Comparison of ENCODE assay signal across 8 cellular contexts in genomic region chr9:21096172-21096900, GRCh38. TPM values are rescaled to one million over a fixed set of nuclear protein-coding genes. Genes with fewer than 3 reads are reported as not detected.
DNase-seq lines count a peak whose midpoint lies in the region; ATAC-seq and TF ChIP-seq lines count a peak whose summit lies in the region.

No MANE protein-coding gene starts in this region.

- H3K27me3 ChIP-seq in skeletal muscle satellite cell (ENCODE audit: control insufficient read depth, insufficient read depth, low read length): no peaks in the 10 kb centered on the region

- peak; percentile 83 for ATAC-seq in GM21390 (IDR thresholded peaks at IDR 0.05; ENCODE audit: unreplicated experiment)

- H3K9ac ChIP-seq in skeletal muscle satellite cell (ENCODE audit: low read depth, low read length): peak overlapping the region; percentile 7

- peak overlapping the region; percentile 37 for H3K4me3 ChIP-seq in fibroblast of villous mesenchyme (ENCODE audit: low read depth, low read length)
- peak overlapping the region; percentile 53 for H3K4me3 ChIP-seq in skeletal muscle satellite cell (ENCODE audit: low read length)

- DNase-seq in ELF-1 (ENCODE audit: low read depth, low spot score) (peak; percentile 64), HT1080 (ENCODE audit: low read depth) (peak; percentile 42), fibroblast of villous mesenchyme (ENCODE audit: low read depth) (peak; percentile 85), COLO668 (lab: John Stamatoyannopoulos, UW; ENCODE audit: unreplicated experiment) (no peak), NCI-H524 treated with DMSO at 0.1 percent for 48 hours (lab: John Stamatoyannopoulos, UW) (no peak)
- peak; percentile 5 to 23 for DNase-seq in activated CD4-positive, alpha-beta T cell treated with anti-CD3 and anti-CD28 coated beads, Interleukin-2, amount 50 U/mL, for 4 hours

- H3K36me3 ChIP-seq in skeletal muscle satellite cell (ENCODE audit: insufficient read depth, low read length): no peaks in the 10 kb centered on the region

- H3K4me1 ChIP-seq in skeletal muscle satellite cell (ENCODE audit: control insufficient read depth, insufficient read depth, low read length): peaks cover 10% of the 10 kb centered on the region

- peak overlapping the region; percentile 77 for H3K4me2 ChIP-seq in skeletal muscle satellite cell (ENCODE audit: low read length)

- TF ChIP-seq CTCF in fibroblast of villous mesenchyme (IDR thresholded peaks at IDR 0.05; ENCODE audit: insufficient read depth, low read depth, low read length): no peak

- H3K9me3 ChIP-seq in skeletal muscle satellite cell (replicated peaks; ENCODE audit: low read length): no peaks in the 10 kb centered on the region

RNA-seq across cellular contexts. Expression of gene IFNB1, which starts 18.6 kb away (rescaled TPM):
- total RNA-seq in HT1080 (2014; rRNA removed; shearing (Covaris generic)): not detected in 2 replicates
- not detected in 2 replicates for polyA plus RNA-seq in HT1080 (2015; cell fraction: cytosol; rRNA removed)
- not detected in 2 replicates for polyA plus RNA-seq in HT1080 (2015; cell fraction: nucleus; rRNA removed)
- total RNA-seq in fibroblast of villous mesenchyme: not detected in 2 replicates
- not detected in 2 replicates for total RNA-seq in skeletal muscle satellite cell (2012; rRNA removed)

RNA-seq across cellular contexts. Expression of gene IFNW1, which starts 45.3 kb away (rescaled TPM):
- total RNA-seq in HT1080 (2014; rRNA removed; shearing (Covaris generic)): not detected in 2 replicates
- not detected in 2 replicates for polyA plus RNA-seq in HT1080 (2015; cell fraction: cytosol; rRNA removed)
- not detected in 2 replicates for polyA plus RNA-seq in HT1080 (2015; cell fraction: nucleus; rRNA removed)
- not detected in 2 replicates for total RNA-seq in fibroblast of villous mesenchyme
- not detected in 2 replicates for total RNA-seq in skeletal muscle satellite cell (2012; rRNA removed)

Comparison
In these comparisons a context has a peak if more than half of its experiments do, and no peak if none do; other contexts are left out.
1. DNase-seq: peak in ELF-1 (single experiment), HT1080 (single experiment), activated CD4-positive, alpha-beta T cell treated with anti-CD3 and anti-CD28 coated beads, Interleukin-2, amount 50 U/mL, for 4 hours (2 of 2) and fibroblast of villous mesenchyme (single experiment); none in COLO668 (single experiment) and NCI-H524 treated with DMSO at 0.1 percent for 48 hours (single experiment).